Comparison of ENCODE assay signal across 8 cellular contexts in the genomic region with DNA sequence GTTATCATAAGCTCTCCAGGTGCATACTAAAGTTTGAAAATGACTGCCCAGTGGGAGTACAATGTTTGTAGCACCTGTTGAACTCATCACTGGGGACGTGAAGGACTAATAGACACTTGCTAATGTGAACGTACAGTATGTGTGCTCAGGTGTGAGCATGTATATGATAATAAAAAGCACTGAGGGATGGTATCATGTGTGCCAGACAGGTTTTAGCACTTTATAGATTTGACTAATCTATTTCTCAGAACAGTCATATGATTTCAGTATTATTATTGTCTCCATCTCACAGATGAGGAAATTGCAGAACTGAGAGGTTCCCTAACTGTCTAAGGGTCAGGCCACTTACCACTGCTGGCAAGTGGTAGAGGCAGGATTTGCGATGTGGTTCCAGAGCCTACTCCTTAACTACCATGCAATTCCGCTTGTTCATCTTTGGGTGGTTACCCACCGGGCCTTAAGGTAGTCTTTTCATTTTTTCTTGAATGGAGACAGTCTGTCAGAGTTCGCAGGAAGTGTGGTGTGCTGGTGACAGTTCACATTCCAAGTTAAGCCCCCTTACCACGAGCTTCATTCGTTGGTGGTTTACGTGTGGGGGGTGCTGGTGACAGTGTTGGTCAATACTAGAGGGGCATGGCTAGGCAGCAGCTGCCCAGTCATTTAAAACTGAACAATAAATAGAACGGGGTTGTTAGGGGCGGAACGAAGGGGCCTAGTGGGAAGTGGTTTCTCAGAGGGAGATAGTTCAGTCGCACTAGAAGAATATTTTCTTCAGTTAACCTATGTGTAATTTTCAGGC. TPM values are rescaled to one million over a fixed set of nuclear protein-coding genes. Genes with fewer than 3 reads are reported as not detected.
DNase-seq lines count a peak whose midpoint lies in the region; ATAC-seq and TF ChIP-seq lines count a peak whose summit lies in the region.

No MANE protein-coding gene starts in this region.

- peaks cover 27% of the 10 kb centered on the region for H3K4me1 ChIP-seq in IMR-90 (ENCODE audit: control insufficient read depth, insufficient read depth, low read length)
- peaks cover 39 to 94% (median 53%) of the 10 kb centered on the region in 3 donors for H3K4me1 ChIP-seq in esophagus squamous epithelium

- no peak overlapping the region for H2AK5ac ChIP-seq in IMR-90 (ENCODE audit: low read depth, low read length)

- H3K4me2 ChIP-seq in IMR-90 (ENCODE audit: low read depth, low read length): no peak overlapping the region

- no peak overlapping the region for H2BK120ac ChIP-seq in IMR-90 (ENCODE audit: low read depth, low read length)

- TF ChIP-seq CTCF in GM12865 (IDR thresholded peaks at IDR 0.05; ENCODE audit: insufficient read depth, low read depth, low read length, missing control alignments) (no peak), IMR-90 (conservative IDR thresholded peaks at IDR 0.05; ENCODE audit: low read depth, low read length) (no peak), esophagus squamous epithelium (IDR thresholded peaks at IDR 0.05) (no peak)

- no peak overlapping the region for H2BK20ac ChIP-seq in IMR-90 (ENCODE audit: low read depth, low read length)

- no peak for TF ChIP-seq POLR2A in IMR-90 (IDR thresholded peaks at IDR 0.05; ENCODE audit: low read depth, low read length)
- TF ChIP-seq POLR2A in esophagus squamous epithelium (IDR thresholded peaks at IDR 0.05): no peak

- peaks cover 48% of the 10 kb centered on the region for H4K20me1 ChIP-seq in IMR-90 (ENCODE audit: insufficient read depth, low read length)

- H3K14ac ChIP-seq in IMR-90 (replicated peaks; ENCODE audit: low read depth, low read length): peak overlapping the region; percentile 43; the same call in 1 of the 2 replicates

- POLR2A ChIA-PET in IMR-90 (lab: Charles Lee; ENCODE audit: unreplicated experiment): no interaction called here

- no peak overlapping the region for H2BK5ac ChIP-seq in IMR-90 (ENCODE audit: low read depth, low read length, poor library complexity, severe bottlenecking)

- CTCF ChIA-PET in IMR-90 (lab: Yijun Ruan, JAX): interaction anchor here (0.6 to 0.7 kb wide), 2 partner anchors 396 to 406 kb away, joined by 3 to 4 read pairs; no protein-coding TSS in a partner anchor

- no peak overlapping the region for H4K8ac ChIP-seq in IMR-90 (ENCODE audit: low read depth in 2 of 2, low read length in 2 of 2)

- H3K79me1 ChIP-seq in IMR-90 (ENCODE audit: low read depth in 1 of 2, low read length in 2 of 2): peaks cover 36 to 81% of the 10 kb centered on the region in 2 experiments

- H3K27me3 ChIP-seq in IMR-90 (ENCODE audit: control insufficient read depth, insufficient read depth, low read length) (no peaks in the 10 kb centered on the region), esophagus squamous epithelium (no peaks in the 10 kb centered on the region)

- no TSS peak for BruUV-seq in IMR-90 (replicated peaks; lab: Mats Ljungman, UMichigan)

- intact Hi-C loops in IMR-90 (cut with micrococcal nuclease): no loop called here
- intact Hi-C loops in esophagus squamous epithelium (cut with DNase I): no loop called here
- intact Hi-C loops in posterior vena cava (cut with DNase I): no loop called here

- H3K36me3 ChIP-seq in IMR-90 (ENCODE audit: control insufficient read depth, insufficient read depth, low read length) (no peaks in the 10 kb centered on the region), esophagus squamous epithelium (peaks cover 0 to 4% (median 0%) of the 10 kb centered on the region in 3 donors)

- ATAC-seq in GM21515 (IDR thresholded peaks at IDR 0.05; ENCODE audit: unreplicated experiment): peak; percentile 65
- ATAC-seq in IMR-90 (ENCODE audit: low read depth): no peak

- DNase-seq in GM12865 (ENCODE audit: low read depth) (peak; percentile 90), IMR-90 (no peak), esophagus squamous epithelium (lab: John Stamatoyannopoulos, UW) (no peak), posterior vena cava (ENCODE audit: low spot score) (no peak), G401 (ENCODE audit: low spot score) (no peak), NCI-H748 treated with DMSO at 0.1 percent for 48 hours (lab: John Stamatoyannopoulos, UW) (no peak), NCI-H2081 treated with DMSO at 0.1 percent for 48 hours (lab: John Stamatoyannopoulos, UW) (no peak)

- no peak overlapping the region for H2BK15ac ChIP-seq in IMR-90 (ENCODE audit: low read depth, low read length)

- no peak overlapping the region for H2AK9ac ChIP-seq in IMR-90 (replicated peaks; ENCODE audit: low read depth, low read length, poor library complexity)

- no peak overlapping the region for H2AFZ ChIP-seq in IMR-90 (replicated peaks; ENCODE audit: low read length, poor library complexity)

- H3K9ac ChIP-seq in IMR-90 (ENCODE audit: low read depth, low read length): no peak overlapping the region

- dilution Hi-C loops in IMR-90 (cut with HindIII; ENCODE audit: low sequenced_read_pairs, unreplicated experiment): no loop called here

- in situ Hi-C loops in IMR-90 (cut with MboI; ENCODE audit: low sequenced_read_pairs): no loop called here
- in situ Hi-C loops in G401 (cut with HindIII; ENCODE audit: low sequenced_read_pairs): no loop called here

- H4K5ac ChIP-seq in IMR-90 (ENCODE audit: low read depth, low read length): no peak overlapping the region

- peaks cover 36% of the 10 kb centered on the region for H3K9me1 ChIP-seq in IMR-90 (ENCODE audit: insufficient read depth, low read length)

- peak overlapping the region; percentile 38 for H3K4me3 ChIP-seq in GM12865 (ENCODE audit: low read depth, low read length)
- no peak overlapping the region for H3K4me3 ChIP-seq in IMR-90 (ENCODE audit: insufficient read depth, low read depth, low read length)
- H3K4me3 ChIP-seq in esophagus squamous epithelium: no peak overlapping the region

- H3K18ac ChIP-seq in IMR-90 (ENCODE audit: low read depth, low read length): no peak overlapping the region

- no peak for TF ChIP-seq RAD21 in IMR-90 (IDR thresholded peaks at IDR 0.05; ENCODE audit: low read length)

- no CpG with 5 or more reads among the region's 13 CpGs for WGBS in IMR-90 (ENCODE audit: extremely low coverage in 2 of 2, insufficient read length in 1 of 2), 2 experiments
- WGBS in esophagus squamous epithelium, 2 donors: 63 to 67% methylated on average over 11 to 13 of the region's 13 CpGs

- H3K56ac ChIP-seq in IMR-90 (ENCODE audit: extremely low read depth, insufficient read depth, low read length): no peak overlapping the region

- H3K9me3 ChIP-seq in IMR-90 (ENCODE audit: control insufficient read depth, insufficient read depth, low read length) (no peaks in the 10 kb centered on the region), esophagus squamous epithelium (no peaks in the 10 kb centered on the region)

- no peak overlapping the region for H3K27ac ChIP-seq in IMR-90 (ENCODE audit: insufficient read depth, low read length)
- peak overlapping the region; percentile 34 to 86 (median 56) for H3K27ac ChIP-seq in esophagus squamous epithelium

- H3K4ac ChIP-seq in IMR-90 (ENCODE audit: low read depth, low read length): 0 out of 2 replicates have a peak overlapping the region, but pooled peaks have one; percentile 11

- H4K91ac ChIP-seq in IMR-90 (ENCODE audit: insufficient read depth, low read depth, low read length): no peak overlapping the region

- H3K23ac ChIP-seq in IMR-90 (ENCODE audit: low read depth, low read length): no peak overlapping the region

TF ChIP-seq in IMR-90, 13 proteins besides CTCF, POLR2A, EP300 and RAD21:
- TF ChIP-seq CEBPB (IDR thresholded peaks at IDR 0.05; ENCODE audit: low read depth, low read length) (no peak), SMC3 (IDR thresholded peaks at IDR 0.05; ENCODE audit: low read depth, low read length) (no peak), CHD1 (IDR thresholded peaks at IDR 0.05; ENCODE audit: low read depth, low read length) (no peak), MAFK (IDR thresholded peaks at IDR 0.05; ENCODE audit: low read depth, low read length) (no peak), RFX5 (IDR thresholded peaks at IDR 0.05; ENCODE audit: low read depth, low read length) (no peak), BHLHE40 (IDR thresholded peaks at IDR 0.05; ENCODE audit: low read depth, low read length) (no peak), NFE2L2 (IDR thresholded peaks at IDR 0.05; ENCODE audit: low read depth, low read length) (no peak), RCOR1 (IDR thresholded peaks at IDR 0.05; ENCODE audit: insufficient replicate concordance, low read length) (no peak), FOS (IDR thresholded peaks at IDR 0.05; ENCODE audit: low read depth, low read length) (no peak), MXI1 (IDR thresholded peaks at IDR 0.05; ENCODE audit: borderline replicate concordance, low read depth, low read length) (no peak), MAZ (IDR thresholded peaks at IDR 0.05; ENCODE audit: borderline replicate concordance, low read depth, low read length) (no peak)
- TF ChIP-seq, protein P1, sequence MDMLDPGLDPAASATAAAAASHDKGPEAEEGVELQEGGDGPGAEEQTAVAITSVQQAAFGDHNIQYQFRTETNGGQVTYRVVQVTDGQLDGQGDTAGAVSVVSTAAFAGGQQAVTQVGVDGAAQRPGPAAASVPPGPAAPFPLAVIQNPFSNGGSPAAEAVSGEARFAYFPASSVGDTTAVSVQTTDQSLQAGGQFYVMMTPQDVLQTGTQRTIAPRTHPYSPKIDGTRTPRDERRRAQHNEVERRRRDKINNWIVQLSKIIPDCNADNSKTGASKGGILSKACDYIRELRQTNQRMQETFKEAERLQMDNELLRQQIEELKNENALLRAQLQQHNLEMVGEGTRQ (IDR thresholded peaks at IDR 0.05; ENCODE audit: low read depth, low read length): no peak
- TF ChIP-seq, protein P2, sequence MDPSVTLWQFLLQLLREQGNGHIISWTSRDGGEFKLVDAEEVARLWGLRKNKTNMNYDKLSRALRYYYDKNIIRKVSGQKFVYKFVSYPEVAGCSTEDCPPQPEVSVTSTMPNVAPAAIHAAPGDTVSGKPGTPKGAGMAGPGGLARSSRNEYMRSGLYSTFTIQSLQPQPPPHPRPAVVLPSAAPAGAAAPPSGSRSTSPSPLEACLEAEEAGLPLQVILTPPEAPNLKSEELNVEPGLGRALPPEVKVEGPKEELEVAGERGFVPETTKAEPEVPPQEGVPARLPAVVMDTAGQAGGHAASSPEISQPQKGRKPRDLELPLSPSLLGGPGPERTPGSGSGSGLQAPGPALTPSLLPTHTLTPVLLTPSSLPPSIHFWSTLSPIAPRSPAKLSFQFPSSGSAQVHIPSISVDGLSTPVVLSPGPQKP (IDR thresholded peaks at IDR 0.05; ENCODE audit: borderline replicate concordance, low read depth, low read length): no peak

RNA-seq across cellular contexts. Expression of a gene that starts 46.8 kb away (rescaled TPM):
- total RNA-seq in IMR-90 (2012; rRNA removed) (8.4 and 8.6 TPM in 2 replicates), esophagus squamous epithelium (10 to 100 TPM; 41.7 to 79.6 (median 57.5) TPM), posterior vena cava (10 to 100 TPM; 28.8 to 31.8 TPM)
- polyA plus RNA-seq in IMR-90 (2012; rRNA removed): 4.7 and 14.5 TPM in 2 replicates
- polyA plus RNA-seq in IMR-90 (2012; cell fraction: cytosol; rRNA removed): 2.1 and 2.4 TPM in 2 replicates
- 13.2 and 13.5 TPM in 2 replicates for polyA plus RNA-seq in IMR-90 (2012; cell fraction: nucleus; rRNA removed; ENCODE audit: low replicate concordance)
- 8.5 and 10.1 TPM in 2 replicates for total RNA-seq in G401 (2014; rRNA removed; shearing (Covaris generic))
